28 cellular contexts compared by ENCODE assay signal in the genomic region with DNA sequence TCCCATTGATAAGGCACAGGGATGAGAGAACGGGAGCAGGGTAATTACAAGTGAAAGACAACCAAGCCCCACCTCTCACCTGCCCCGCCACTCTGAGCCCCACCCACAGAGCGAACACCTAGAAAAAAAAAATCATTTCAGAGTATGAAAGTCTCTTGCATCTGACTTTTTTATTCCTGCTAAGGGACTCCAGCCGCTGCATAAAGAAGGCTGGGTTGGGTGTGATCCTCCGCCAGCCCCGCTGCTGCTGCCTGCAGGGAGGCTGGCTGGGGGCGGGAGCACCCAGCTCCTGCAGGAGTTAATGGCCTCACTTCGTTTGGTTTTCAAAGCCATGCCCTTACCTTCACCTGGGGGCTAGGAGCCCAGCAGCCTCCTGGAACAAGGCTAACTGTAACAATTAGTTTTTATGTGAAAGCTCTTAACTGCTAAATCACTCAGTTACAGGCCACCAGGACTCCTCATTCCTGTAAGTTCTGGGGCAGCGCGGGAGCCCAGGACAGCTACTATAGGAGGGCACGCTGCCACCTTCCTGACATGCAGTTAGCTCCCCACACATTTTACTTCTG.
DNase-seq lines count a peak whose midpoint lies in the region; ATAC-seq and TF ChIP-seq lines count a peak whose summit lies in the region.
"Had no signal": no experiment of that assay in that cellular context is flagged by ENCODE, and none has a peak within 500 bp of the region (broad histone marks: within the 10 kb centered on the region; RNA-seq: fewer than 3 reads in every experiment).

No MANE protein-coding gene starts in this region.

- intact Hi-C loops in activated naive CD4-positive, alpha-beta T cell treated with anti-CD3 and anti-CD28 coated beads for 36 hours (cut with micrococcal nuclease): no loop called here

- TF ChIP-seq CTCF in HEK293 (tag by site-specific recombination; IDR thresholded peaks at IDR 0.05) (no peak), WTC11 (IDR thresholded peaks at IDR 0.05) (no peak)

- no peak overlapping the region for H3K27ac Mint-ChIP-seq in WTC11
- no peak overlapping the region for H3K27ac Mint-ChIP-seq in activated naive CD4-positive, alpha-beta T cell treated with anti-CD3 and anti-CD28 coated beads for 36 hours
- H3K27ac Mint-ChIP-seq: activated naive CD4-positive, alpha-beta T cell treated with anti-CD3 and anti-CD28 coated beads, Interleukin-2, amount 10 ng/mL, durations not matched to agents 7 days and 5 days; activated T-helper 1 cell treated with anti-CD3 and anti-CD28 coated beads, Interleukin-12 subunit alpha, Interleukin-12 subunit beta, Interleukin-2, Interleukin-4 antibody, amounts not matched to agents 30 ng/mL and 10 ng/mL and 1 ng/mL, durations not matched to agents 14 hours and 24 hours and 36 hours; mesothelial cell of epicardium; natural killer cell treated with Interleukin-12 subunit alpha and Interleukin-12 subunit beta and Interleukin-15 and Interleukin-18, amount 100 ng/mL, for 72 hours; stimulated activated effector memory CD8-positive, alpha-beta T cell treated with anti-CD3 and anti-CD28 coated beads, Interleukin-12 subunit alpha, Interleukin-12 subunit beta, amount 100 ng/mL, for 72 hours had no signal

- H3K27ac ChIP-seq in HEK293 (ENCODE audit: extremely low read depth, low read depth, low read length): peak overlapping the region; percentile 27
- H3K27ac ChIP-seq: left ventricle myocardium inferior, SJSA1, spleen, upper lobe of right lung had no signal

- no peaks in the 10 kb centered on the region for H3K9me3 ChIP-seq in HEK293 (ENCODE audit: control insufficient read depth, insufficient read depth, low read depth, low read length)
- H3K9me3 ChIP-seq: Caco-2, left ventricle myocardium inferior, SJSA1, spleen, upper lobe of right lung had no signal

- DNase-seq in WTC11 (ENCODE audit: low spot score) (no peak), islet precursor cell (peak; percentile 75), renal cortical epithelial cell (ENCODE audit: low read depth) (peak; percentile 38), HCEC 1CT (no peak), NCI-H226 (no peak)
- no peak for DNase-seq in activated naive CD4-positive, alpha-beta T cell treated with anti-CD3 and anti-CD28 coated beads for 36 hours
- DNase-seq: activated CD4-positive, alpha-beta T cell treated with anti-CD3 and anti-CD28 coated beads, Interleukin-2, amount 50 U/mL, for 48 hours; activated CD8-positive, alpha-beta memory T cell treated with anti-CD3 and anti-CD28 coated beads, Interleukin-2, amount 50 U/mL, for 4 hours; activated naive CD4-positive, alpha-beta T cell treated with anti-CD3 and anti-CD28 coated beads, Interleukin-2, amount 10 ng/mL, durations not matched to agents 7 days and 5 days; amygdala; C1 segment of cervical spinal cord; Caco-2; DMS79; effector CD8-positive, alpha-beta T cell; left ventricle myocardium inferior; NCI-H1092 treated with DMSO at 0.1 percent for 48 hours; NCI-H2029; NCI-H345; NCI-H82; spleen; upper lobe of right lung had no signal

- peaks cover 0 to 21% of the 10 kb centered on the region in 2 experiments; a peak in 2 of 3 replicates for H3K36me3 ChIP-seq in HEK293 (ENCODE audit: control insufficient read depth in 2 of 2, insufficient read depth in 1 of 2, low read length in 2 of 2)
- H3K36me3 ChIP-seq: left ventricle myocardium inferior, SJSA1, upper lobe of right lung had no signal

- peak overlapping the region; percentile 60 for H3K4me3 Mint-ChIP-seq in WTC11
- no peak overlapping the region for H3K4me3 Mint-ChIP-seq in activated naive CD4-positive, alpha-beta T cell treated with anti-CD3 and anti-CD28 coated beads for 36 hours
- H3K4me3 Mint-ChIP-seq: activated naive CD4-positive, alpha-beta T cell treated with anti-CD3 and anti-CD28 coated beads, Interleukin-2, amount 10 ng/mL, durations not matched to agents 7 days and 5 days; activated T-helper 1 cell treated with anti-CD3 and anti-CD28 coated beads, Interleukin-12 subunit alpha, Interleukin-12 subunit beta, Interleukin-2, Interleukin-4 antibody, amounts not matched to agents 30 ng/mL and 10 ng/mL and 1 ng/mL, durations not matched to agents 14 hours and 24 hours and 36 hours; mesothelial cell of epicardium; natural killer cell treated with Interleukin-12 subunit alpha and Interleukin-12 subunit beta and Interleukin-15 and Interleukin-18, amount 100 ng/mL, for 72 hours; stimulated activated effector memory CD8-positive, alpha-beta T cell treated with anti-CD3 and anti-CD28 coated beads, Interleukin-12 subunit alpha, Interleukin-12 subunit beta, amount 100 ng/mL, for 72 hours had no signal

- ATAC-seq in WTC11: peak; percentile 69
- ATAC-seq: activated CD4-positive, CD25-positive, alpha-beta regulatory T cell treated with anti-CD3 and anti-CD28 coated beads, Interleukin-2, amount 50 U/mL, for 24 hours; natural killer cell treated with Interleukin-12 subunit alpha and Interleukin-12 subunit beta and Interleukin-15 and Interleukin-18, amount 100 ng/mL, for 72 hours; stimulated activated effector memory CD8-positive, alpha-beta T cell treated with anti-CD3 and anti-CD28 coated beads, Interleukin-12 subunit alpha, Interleukin-12 subunit beta, amount 100 ng/mL, for 72 hours; upper lobe of right lung had no signal

- H3K4me1 Mint-ChIP-seq in WTC11: peaks cover 21% of the 10 kb centered on the region
- H3K4me1 Mint-ChIP-seq in activated naive CD4-positive, alpha-beta T cell treated with anti-CD3 and anti-CD28 coated beads for 36 hours (ENCODE audit: low read depth): peaks cover 6% of the 10 kb centered on the region
- H3K4me1 Mint-ChIP-seq: stimulated activated effector memory CD8-positive, alpha-beta T cell treated with anti-CD3 and anti-CD28 coated beads, Interleukin-12 subunit alpha, Interleukin-12 subunit beta, amount 100 ng/mL, for 72 hours had no signal

- CTCF ChIA-PET in HEK293 (lab: Yijun Ruan, JAX): interaction anchor here (0.5 to 0.8 kb wide), 2 partner anchors 10 to 267 kb away, joined by 3 read pairs; no protein-coding TSS in a partner anchor
- CTCF ChIA-PET in WTC11 (lab: Charles Lee): interaction anchor here (1.0 to 1.3 kb wide), 5 partner anchors 10 to 129 kb away, joined by 3 to 6 read pairs (median 3); no protein-coding TSS in a partner anchor
- CTCF ChIA-PET in activated naive CD4-positive, alpha-beta T cell treated with anti-CD3 and anti-CD28 coated beads for 36 hours (lab: Charles Lee): no interaction called here

- no peaks in the 10 kb centered on the region for H3K9me3 Mint-ChIP-seq in WTC11
- H3K9me3 Mint-ChIP-seq in activated naive CD4-positive, alpha-beta T cell treated with anti-CD3 and anti-CD28 coated beads for 36 hours: no peaks in the 10 kb centered on the region
- H3K9me3 Mint-ChIP-seq: activated naive CD4-positive, alpha-beta T cell treated with anti-CD3 and anti-CD28 coated beads, Interleukin-2, amount 10 ng/mL, durations not matched to agents 7 days and 5 days; activated T-helper 1 cell treated with anti-CD3 and anti-CD28 coated beads, Interleukin-12 subunit alpha, Interleukin-12 subunit beta, Interleukin-2, Interleukin-4 antibody, amounts not matched to agents 30 ng/mL and 10 ng/mL and 1 ng/mL, durations not matched to agents 14 hours and 24 hours and 36 hours; mesothelial cell of epicardium; natural killer cell treated with Interleukin-12 subunit alpha and Interleukin-12 subunit beta and Interleukin-15 and Interleukin-18, amount 100 ng/mL, for 72 hours; stimulated activated effector memory CD8-positive, alpha-beta T cell treated with anti-CD3 and anti-CD28 coated beads, Interleukin-12 subunit alpha, Interleukin-12 subunit beta, amount 100 ng/mL, for 72 hours had no signal

- H3K4me3 ChIP-seq in HEK293 (ENCODE audit: low read depth, low read length): no peak overlapping the region
- H3K4me3 ChIP-seq: left ventricle myocardium inferior, SJSA1, spleen, upper lobe of right lung had no signal

- no peaks in the 10 kb centered on the region; the same call in 1 of the 2 replicates for H3K27me3 Mint-ChIP-seq in WTC11 (ENCODE audit: low read depth)
- peaks cover 5% of the 10 kb centered on the region for H3K27me3 Mint-ChIP-seq in activated naive CD4-positive, alpha-beta T cell treated with anti-CD3 and anti-CD28 coated beads for 36 hours (ENCODE audit: low read depth)

- H3K36me3 Mint-ChIP-seq in WTC11: no peaks in the 10 kb centered on the region
- no peaks in the 10 kb centered on the region for H3K36me3 Mint-ChIP-seq in activated naive CD4-positive, alpha-beta T cell treated with anti-CD3 and anti-CD28 coated beads for 36 hours (ENCODE audit: low read depth)
- H3K36me3 Mint-ChIP-seq: activated naive CD4-positive, alpha-beta T cell treated with anti-CD3 and anti-CD28 coated beads, Interleukin-2, amount 10 ng/mL, durations not matched to agents 7 days and 5 days; mesothelial cell of epicardium; natural killer cell treated with Interleukin-12 subunit alpha and Interleukin-12 subunit beta and Interleukin-15 and Interleukin-18, amount 100 ng/mL, for 72 hours; stimulated activated effector memory CD8-positive, alpha-beta T cell treated with anti-CD3 and anti-CD28 coated beads, Interleukin-12 subunit alpha, Interleukin-12 subunit beta, amount 100 ng/mL, for 72 hours had no signal

- POLR2A ChIA-PET in HEK293 (lab: Yijun Ruan, JAX): no interaction called here
- POLR2A ChIA-PET in WTC11 (lab: Charles Lee): interaction anchor here (0.7 to 0.8 kb wide), 3 partner anchors 14 to 246 kb away, joined by 3 read pairs; no protein-coding TSS in a partner anchor

- peaks cover 22% of the 10 kb centered on the region for H3K4me1 ChIP-seq in HEK293 (ENCODE audit: control insufficient read depth, insufficient read depth, low read length)
- H3K4me1 ChIP-seq: Caco-2, upper lobe of right lung had no signal

TF ChIP-seq in HEK293, 187 proteins besides CTCF, POLR2A, EP300 and RAD21 (continues in another document):
- TF ChIP-seq GLIS2 (tag by site-specific recombination; IDR thresholded peaks at IDR 0.05) (0 out of 2 replicates have a peak, but pooled peaks have one; percentile 48), ZNF555 (tag by site-specific recombination; conservative IDR thresholded peaks at IDR 0.05) (no peak), GLIS1 (tag by site-specific recombination; IDR thresholded peaks at IDR 0.05) (peak; percentile 75), ZNF341 (tag by site-specific recombination; IDR thresholded peaks at IDR 0.05; ENCODE audit: low read depth) (0 out of 2 replicates have a peak, but pooled peaks have one; percentile 11), OSR2 (tag by site-specific recombination; IDR thresholded peaks at IDR 0.05) (peak; percentile 99), ZNF37A (tag by site-specific recombination; IDR thresholded peaks at IDR 0.05) (no peak)

TF ChIP-seq in WTC11, 78 proteins besides CTCF, POLR2A, EP300 and RAD21 (continues in another document):
- TF ChIP-seq ZNF423 (CRISPR knock-in tag; IDR thresholded peaks at IDR 0.05) (peak; percentile 34; the same call in 1 of the 2 replicates), ZNF138 (CRISPR knock-in tag; conservative IDR thresholded peaks at IDR 0.05) (no peak), ZNF219 (CRISPR knock-in tag; IDR thresholded peaks at IDR 0.05; ENCODE audit: borderline replicate concordance) (no peak)

Comparison
In these comparisons a context has a peak if more than half of its experiments do, and no peak if none do; other contexts are left out.
1. DNase-seq: peak in islet precursor cell (single experiment) and renal cortical epithelial cell (single experiment); none in WTC11 (single experiment), HCEC 1CT (single experiment), activated naive CD4-positive, alpha-beta T cell treated with anti-CD3 and anti-CD28 coated beads for 36 hours (single experiment) and NCI-H226 (single experiment).